Comparison of ENCODE assay signal across 2 cellular contexts in genomic region chr5:90833753-90834152, GRCh38.
TF ChIP-seq lines count a peak whose summit lies in the region.

No MANE protein-coding gene starts in this region.

TF ChIP-seq in HepG2, 621 proteins besides CTCF, POLR2A, EP300 and RAD21:
- no peak for TF ChIP-seq AHDC1 (CRISPR knock-in tag; IDR thresholded peaks at IDR 0.05; ENCODE audit: borderline replicate concordance)
- TF ChIP-seq HNRNPH1 (optimal IDR thresholded peaks at IDR 0.05; ENCODE audit: low read depth, low read length), result no peak
- no peak for TF ChIP-seq ZNF337 (CRISPR knock-in tag; IDR thresholded peaks at IDR 0.05; ENCODE audit: borderline replicate concordance, low read depth)
- TF ChIP-seq KLF13 (CRISPR knock-in tag; IDR thresholded peaks at IDR 0.05), result no peak
- peak; percentile 90 for TF ChIP-seq ATF7 (IDR thresholded peaks at IDR 0.05)
- TF ChIP-seq ATF7 (CRISPR knock-in tag; IDR thresholded peaks at IDR 0.05), result no peak
- TF ChIP-seq ZNF646 (CRISPR knock-in tag; IDR thresholded peaks at IDR 0.05), result no peak

TF ChIP-seq in GM12878, 131 proteins besides CTCF, POLR2A, EP300 and RAD21 (continued from another document):
- TF ChIP-seq IRF3 (IDR thresholded peaks at IDR 0.05), result no peak
